In genomic region chr3:47475570-47476329, GRCh38 we compare ENCODE assay signal across 1 cellular context.
TF ChIP-seq lines count a peak whose summit lies in the region.

SCAP (minus strand) TSS chr3:47475941; CDS start chr3:47442993, 32,948 bp downstream.

TF ChIP-seq in K562, 482 proteins besides CTCF, POLR2A, EP300 and RAD21 (continued from another document and continues in another):
- TF ChIP-seq, protein P1, sequence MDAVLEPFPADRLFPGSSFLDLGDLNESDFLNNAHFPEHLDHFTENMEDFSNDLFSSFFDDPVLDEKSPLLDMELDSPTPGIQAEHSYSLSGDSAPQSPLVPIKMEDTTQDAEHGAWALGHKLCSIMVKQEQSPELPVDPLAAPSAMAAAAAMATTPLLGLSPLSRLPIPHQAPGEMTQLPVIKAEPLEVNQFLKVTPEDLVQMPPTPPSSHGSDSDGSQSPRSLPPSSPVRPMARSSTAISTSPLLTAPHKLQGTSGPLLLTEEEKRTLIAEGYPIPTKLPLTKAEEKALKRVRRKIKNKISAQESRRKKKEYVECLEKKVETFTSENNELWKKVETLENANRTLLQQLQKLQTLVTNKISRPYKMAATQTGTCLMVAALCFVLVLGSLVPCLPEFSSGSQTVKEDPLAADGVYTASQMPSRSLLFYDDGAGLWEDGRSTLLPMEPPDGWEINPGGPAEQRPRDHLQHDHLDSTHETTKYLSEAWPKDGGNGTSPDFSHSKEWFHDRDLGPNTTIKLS (IDR thresholded peaks at IDR 0.05; ENCODE audit: borderline replicate concordance, low read depth), result peak; percentile 97
- TF ChIP-seq ZNF41 (CRISPR knock-in tag; conservative IDR thresholded peaks at IDR 0.05), result no peak
- 0 out of 2 replicates have a peak, but pooled peaks have one; percentile 44 for TF ChIP-seq ZBTB34 (CRISPR knock-in tag; IDR thresholded peaks at IDR 0.05)
- no peak for TF ChIP-seq PTRF (tag; IDR thresholded peaks at IDR 0.05)
- TF ChIP-seq, protein P2, sequence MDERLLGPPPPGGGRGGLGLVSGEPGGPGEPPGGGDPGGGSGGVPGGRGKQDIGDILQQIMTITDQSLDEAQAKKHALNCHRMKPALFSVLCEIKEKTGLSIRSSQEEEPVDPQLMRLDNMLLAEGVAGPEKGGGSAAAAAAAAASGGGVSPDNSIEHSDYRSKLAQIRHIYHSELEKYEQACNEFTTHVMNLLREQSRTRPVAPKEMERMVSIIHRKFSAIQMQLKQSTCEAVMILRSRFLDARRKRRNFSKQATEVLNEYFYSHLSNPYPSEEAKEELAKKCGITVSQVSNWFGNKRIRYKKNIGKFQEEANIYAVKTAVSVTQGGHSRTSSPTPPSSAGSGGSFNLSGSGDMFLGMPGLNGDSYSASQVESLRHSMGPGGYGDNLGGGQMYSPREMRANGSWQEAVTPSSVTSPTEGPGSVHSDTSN (CRISPR knock-in tag; IDR thresholded peaks at IDR 0.05; ENCODE audit: low read depth), result no peak
- TF ChIP-seq, protein P2 (tag; conservative IDR thresholded peaks at IDR 0.05; ENCODE audit: low read depth), result no peak
- no peak for TF ChIP-seq ZNF764 (CRISPR knock-in tag; IDR thresholded peaks at IDR 0.05; ENCODE audit: low read depth)
- peak; percentile 89 for TF ChIP-seq HLTF (IDR thresholded peaks at IDR 0.05)
- TF ChIP-seq ZNF347 (CRISPR knock-in tag; IDR thresholded peaks at IDR 0.05; ENCODE audit: low read depth), result no peak
- TF ChIP-seq ARHGAP35 (IDR thresholded peaks at IDR 0.05; ENCODE audit: partially characterized antibody), result no peak
- TF ChIP-seq ZFP1 (CRISPR knock-in tag; IDR thresholded peaks at IDR 0.05), result 0 out of 2 replicates have a peak, but pooled peaks have one; percentile 25
- TF ChIP-seq DEAF1 (CRISPR knock-in tag; IDR thresholded peaks at IDR 0.05), result peak; percentile 48
- TF ChIP-seq RBM34 (IDR thresholded peaks at IDR 0.05; ENCODE audit: borderline replicate concordance, insufficient read depth, low read length), result peak; percentile 100
- TF ChIP-seq EWSR1 (IDR thresholded peaks at IDR 0.05; ENCODE audit: borderline replicate concordance, low read depth, partially characterized antibody), result no peak
- TF ChIP-seq PHF21A (IDR thresholded peaks at IDR 0.05; ENCODE audit: borderline replicate concordance, low read depth), result no peak
- TF ChIP-seq ZNF3 (CRISPR knock-in tag; IDR thresholded peaks at IDR 0.05), result no peak
- TF ChIP-seq KLF13 (tag; IDR thresholded peaks at IDR 0.05; ENCODE audit: borderline replicate concordance, low read depth), result peak; percentile 89; the same call in 1 of the 2 replicates
- no peak for TF ChIP-seq RBM22 (IDR thresholded peaks at IDR 0.05; ENCODE audit: low read depth, low read length, poor library complexity, severe bottlenecking)
- TF ChIP-seq, protein P3, sequence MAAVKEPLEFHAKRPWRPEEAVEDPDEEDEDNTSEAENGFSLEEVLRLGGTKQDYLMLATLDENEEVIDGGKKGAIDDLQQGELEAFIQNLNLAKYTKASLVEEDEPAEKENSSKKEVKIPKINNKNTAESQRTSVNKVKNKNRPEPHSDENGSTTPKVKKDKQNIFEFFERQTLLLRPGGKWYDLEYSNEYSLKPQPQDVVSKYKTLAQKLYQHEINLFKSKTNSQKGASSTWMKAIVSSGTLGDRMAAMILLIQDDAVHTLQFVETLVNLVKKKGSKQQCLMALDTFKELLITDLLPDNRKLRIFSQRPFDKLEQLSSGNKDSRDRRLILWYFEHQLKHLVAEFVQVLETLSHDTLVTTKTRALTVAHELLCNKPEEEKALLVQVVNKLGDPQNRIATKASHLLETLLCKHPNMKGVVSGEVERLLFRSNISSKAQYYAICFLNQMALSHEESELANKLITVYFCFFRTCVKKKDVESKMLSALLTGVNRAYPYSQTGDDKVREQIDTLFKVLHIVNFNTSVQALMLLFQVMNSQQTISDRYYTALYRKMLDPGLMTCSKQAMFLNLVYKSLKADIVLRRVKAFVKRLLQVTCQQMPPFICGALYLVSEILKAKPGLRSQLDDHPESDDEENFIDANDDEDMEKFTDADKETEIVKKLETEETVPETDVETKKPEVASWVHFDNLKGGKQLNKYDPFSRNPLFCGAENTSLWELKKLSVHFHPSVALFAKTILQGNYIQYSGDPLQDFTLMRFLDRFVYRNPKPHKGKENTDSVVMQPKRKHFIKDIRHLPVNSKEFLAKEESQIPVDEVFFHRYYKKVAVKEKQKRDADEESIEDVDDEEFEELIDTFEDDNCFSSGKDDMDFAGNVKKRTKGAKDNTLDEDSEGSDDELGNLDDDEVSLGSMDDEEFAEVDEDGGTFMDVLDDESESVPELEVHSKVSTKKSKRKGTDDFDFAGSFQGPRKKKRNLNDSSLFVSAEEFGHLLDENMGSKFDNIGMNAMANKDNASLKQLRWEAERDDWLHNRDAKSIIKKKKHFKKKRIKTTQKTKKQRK (IDR thresholded peaks at IDR 0.05; ENCODE audit: borderline replicate concordance, low read depth, low read length), result no peak
- TF ChIP-seq YY1 (IDR thresholded peaks at IDR 0.05; ENCODE audit: borderline replicate concordance in 1 of 3, control insufficient read depth in 1 of 3, extremely low read depth in 1 of 3, insufficient read depth in 3 of 3, insufficient read length in 1 of 3, insufficient replicate concordance in 2 of 3, low read depth in 1 of 3, low read length in 2 of 3), result peak in 2 of 3 experiments; percentile 79 to 90
- no peak for TF ChIP-seq ZNF140 (CRISPR knock-in tag; IDR thresholded peaks at IDR 0.05)
- no peak for TF ChIP-seq CBX5 (IDR thresholded peaks at IDR 0.05; ENCODE audit: borderline replicate concordance, low read depth)
- TF ChIP-seq, protein P4, sequence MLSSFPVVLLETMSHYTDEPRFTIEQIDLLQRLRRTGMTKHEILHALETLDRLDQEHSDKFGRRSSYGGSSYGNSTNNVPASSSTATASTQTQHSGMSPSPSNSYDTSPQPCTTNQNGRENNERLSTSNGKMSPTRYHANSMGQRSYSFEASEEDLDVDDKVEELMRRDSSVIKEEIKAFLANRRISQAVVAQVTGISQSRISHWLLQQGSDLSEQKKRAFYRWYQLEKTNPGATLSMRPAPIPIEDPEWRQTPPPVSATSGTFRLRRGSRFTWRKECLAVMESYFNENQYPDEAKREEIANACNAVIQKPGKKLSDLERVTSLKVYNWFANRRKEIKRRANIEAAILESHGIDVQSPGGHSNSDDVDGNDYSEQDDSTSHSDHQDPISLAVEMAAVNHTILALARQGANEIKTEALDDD (IDR thresholded peaks at IDR 0.05), result no peak; the same call in 1 of the 2 replicates
- no peak for TF ChIP-seq ZNF655 (CRISPR knock-in tag; IDR thresholded peaks at IDR 0.05)
- no peak for TF ChIP-seq ZC3H4 (CRISPR knock-in tag; IDR thresholded peaks at IDR 0.05; ENCODE audit: borderline replicate concordance)
- TF ChIP-seq MAZ (CRISPR knock-in tag; conservative IDR thresholded peaks at IDR 0.05 in 1 of 2, IDR thresholded peaks at IDR 0.05 in 1 of 2), result peak; percentile 97 to 98
- TF ChIP-seq, protein P5, sequence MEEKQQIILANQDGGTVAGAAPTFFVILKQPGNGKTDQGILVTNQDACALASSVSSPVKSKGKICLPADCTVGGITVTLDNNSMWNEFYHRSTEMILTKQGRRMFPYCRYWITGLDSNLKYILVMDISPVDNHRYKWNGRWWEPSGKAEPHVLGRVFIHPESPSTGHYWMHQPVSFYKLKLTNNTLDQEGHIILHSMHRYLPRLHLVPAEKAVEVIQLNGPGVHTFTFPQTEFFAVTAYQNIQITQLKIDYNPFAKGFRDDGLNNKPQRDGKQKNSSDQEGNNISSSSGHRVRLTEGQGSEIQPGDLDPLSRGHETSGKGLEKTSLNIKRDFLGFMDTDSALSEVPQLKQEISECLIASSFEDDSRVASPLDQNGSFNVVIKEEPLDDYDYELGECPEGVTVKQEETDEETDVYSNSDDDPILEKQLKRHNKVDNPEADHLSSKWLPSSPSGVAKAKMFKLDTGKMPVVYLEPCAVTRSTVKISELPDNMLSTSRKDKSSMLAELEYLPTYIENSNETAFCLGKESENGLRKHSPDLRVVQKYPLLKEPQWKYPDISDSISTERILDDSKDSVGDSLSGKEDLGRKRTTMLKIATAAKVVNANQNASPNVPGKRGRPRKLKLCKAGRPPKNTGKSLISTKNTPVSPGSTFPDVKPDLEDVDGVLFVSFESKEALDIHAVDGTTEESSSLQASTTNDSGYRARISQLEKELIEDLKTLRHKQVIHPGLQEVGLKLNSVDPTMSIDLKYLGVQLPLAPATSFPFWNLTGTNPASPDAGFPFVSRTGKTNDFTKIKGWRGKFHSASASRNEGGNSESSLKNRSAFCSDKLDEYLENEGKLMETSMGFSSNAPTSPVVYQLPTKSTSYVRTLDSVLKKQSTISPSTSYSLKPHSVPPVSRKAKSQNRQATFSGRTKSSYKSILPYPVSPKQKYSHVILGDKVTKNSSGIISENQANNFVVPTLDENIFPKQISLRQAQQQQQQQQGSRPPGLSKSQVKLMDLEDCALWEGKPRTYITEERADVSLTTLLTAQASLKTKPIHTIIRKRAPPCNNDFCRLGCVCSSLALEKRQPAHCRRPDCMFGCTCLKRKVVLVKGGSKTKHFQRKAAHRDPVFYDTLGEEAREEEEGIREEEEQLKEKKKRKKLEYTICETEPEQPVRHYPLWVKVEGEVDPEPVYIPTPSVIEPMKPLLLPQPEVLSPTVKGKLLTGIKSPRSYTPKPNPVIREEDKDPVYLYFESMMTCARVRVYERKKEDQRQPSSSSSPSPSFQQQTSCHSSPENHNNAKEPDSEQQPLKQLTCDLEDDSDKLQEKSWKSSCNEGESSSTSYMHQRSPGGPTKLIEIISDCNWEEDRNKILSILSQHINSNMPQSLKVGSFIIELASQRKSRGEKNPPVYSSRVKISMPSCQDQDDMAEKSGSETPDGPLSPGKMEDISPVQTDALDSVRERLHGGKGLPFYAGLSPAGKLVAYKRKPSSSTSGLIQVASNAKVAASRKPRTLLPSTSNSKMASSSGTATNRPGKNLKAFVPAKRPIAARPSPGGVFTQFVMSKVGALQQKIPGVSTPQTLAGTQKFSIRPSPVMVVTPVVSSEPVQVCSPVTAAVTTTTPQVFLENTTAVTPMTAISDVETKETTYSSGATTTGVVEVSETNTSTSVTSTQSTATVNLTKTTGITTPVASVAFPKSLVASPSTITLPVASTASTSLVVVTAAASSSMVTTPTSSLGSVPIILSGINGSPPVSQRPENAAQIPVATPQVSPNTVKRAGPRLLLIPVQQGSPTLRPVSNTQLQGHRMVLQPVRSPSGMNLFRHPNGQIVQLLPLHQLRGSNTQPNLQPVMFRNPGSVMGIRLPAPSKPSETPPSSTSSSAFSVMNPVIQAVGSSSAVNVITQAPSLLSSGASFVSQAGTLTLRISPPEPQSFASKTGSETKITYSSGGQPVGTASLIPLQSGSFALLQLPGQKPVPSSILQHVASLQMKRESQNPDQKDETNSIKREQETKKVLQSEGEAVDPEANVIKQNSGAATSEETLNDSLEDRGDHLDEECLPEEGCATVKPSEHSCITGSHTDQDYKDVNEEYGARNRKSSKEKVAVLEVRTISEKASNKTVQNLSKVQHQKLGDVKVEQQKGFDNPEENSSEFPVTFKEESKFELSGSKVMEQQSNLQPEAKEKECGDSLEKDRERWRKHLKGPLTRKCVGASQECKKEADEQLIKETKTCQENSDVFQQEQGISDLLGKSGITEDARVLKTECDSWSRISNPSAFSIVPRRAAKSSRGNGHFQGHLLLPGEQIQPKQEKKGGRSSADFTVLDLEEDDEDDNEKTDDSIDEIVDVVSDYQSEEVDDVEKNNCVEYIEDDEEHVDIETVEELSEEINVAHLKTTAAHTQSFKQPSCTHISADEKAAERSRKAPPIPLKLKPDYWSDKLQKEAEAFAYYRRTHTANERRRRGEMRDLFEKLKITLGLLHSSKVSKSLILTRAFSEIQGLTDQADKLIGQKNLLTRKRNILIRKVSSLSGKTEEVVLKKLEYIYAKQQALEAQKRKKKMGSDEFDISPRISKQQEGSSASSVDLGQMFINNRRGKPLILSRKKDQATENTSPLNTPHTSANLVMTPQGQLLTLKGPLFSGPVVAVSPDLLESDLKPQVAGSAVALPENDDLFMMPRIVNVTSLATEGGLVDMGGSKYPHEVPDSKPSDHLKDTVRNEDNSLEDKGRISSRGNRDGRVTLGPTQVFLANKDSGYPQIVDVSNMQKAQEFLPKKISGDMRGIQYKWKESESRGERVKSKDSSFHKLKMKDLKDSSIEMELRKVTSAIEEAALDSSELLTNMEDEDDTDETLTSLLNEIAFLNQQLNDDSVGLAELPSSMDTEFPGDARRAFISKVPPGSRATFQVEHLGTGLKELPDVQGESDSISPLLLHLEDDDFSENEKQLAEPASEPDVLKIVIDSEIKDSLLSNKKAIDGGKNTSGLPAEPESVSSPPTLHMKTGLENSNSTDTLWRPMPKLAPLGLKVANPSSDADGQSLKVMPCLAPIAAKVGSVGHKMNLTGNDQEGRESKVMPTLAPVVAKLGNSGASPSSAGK (IDR thresholded peaks at IDR 0.05), result no peak
- no peak; a peak in 1 of 4 replicates for TF ChIP-seq SRF (CRISPR knock-in tag; IDR thresholded peaks at IDR 0.05)
- TF ChIP-seq TCF7L2 (IDR thresholded peaks at IDR 0.05; ENCODE audit: low read depth, low read length), result no peak
